In genomic region chr19:45106363-45106762, GRCh38 we compare ENCODE assay signal across 3 cellular contexts. TPM values are rescaled to one million over a fixed set of nuclear protein-coding genes. Genes with fewer than 3 reads are reported as not detected.
"Had no signal": no experiment of that assay in that cellular context is flagged by ENCODE, and none has a peak within 500 bp of the region (broad histone marks: within the 10 kb centered on the region; RNA-seq: fewer than 3 reads in every experiment).

No MANE protein-coding gene starts in this region.

RNA-seq across cellular contexts. Expression of gene NKPD1, which starts 54.4 kb away (rescaled TPM):
- total RNA-seq: posterior vena cava, sciatic nerve, stomach had no signal
